In the genomic region with DNA sequence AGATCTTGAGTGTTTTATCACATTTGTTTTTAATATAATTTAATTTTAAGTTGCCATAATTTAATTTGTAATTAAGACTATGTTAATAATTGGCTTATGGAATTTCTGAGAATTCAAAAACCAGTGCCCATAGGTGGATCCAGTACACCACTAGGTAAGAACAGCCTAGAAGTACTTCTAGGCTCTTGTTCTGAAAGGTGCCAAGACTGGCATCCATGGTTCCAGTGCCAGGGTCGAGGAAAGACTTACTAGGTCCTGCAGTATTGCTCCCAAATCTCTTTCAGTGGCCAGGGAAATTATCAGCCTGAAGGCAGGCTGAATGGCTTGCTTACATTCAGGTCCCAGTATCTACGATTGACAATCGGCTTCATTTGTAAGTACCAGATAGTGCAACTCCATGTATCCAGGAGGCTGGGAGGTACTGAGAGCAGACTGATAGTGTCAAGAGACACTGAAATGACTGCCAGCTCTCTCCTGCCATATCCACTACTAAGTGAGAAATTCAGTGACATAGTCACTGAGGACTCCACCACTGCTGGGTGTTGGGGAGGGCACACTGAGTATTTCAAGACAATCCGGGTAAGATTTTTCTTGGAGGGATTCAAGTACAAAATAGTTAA, we compare ENCODE assay signal across 2 cellular contexts.
TF ChIP-seq lines count a peak whose summit lies in the region.

No MANE protein-coding gene starts in this region.

TF ChIP-seq in liver, 16 proteins besides CTCF, POLR2A, EP300 and RAD21:
- TF ChIP-seq REST (IDR thresholded peaks at IDR 0.05) (no peak), JUND (IDR thresholded peaks at IDR 0.05) (no peak), EGR1 (IDR thresholded peaks at IDR 0.05; ENCODE audit: low read depth in 2 of 2) (no peak), ZBTB33 (IDR thresholded peaks at IDR 0.05) (no peak), FOXA1 (IDR thresholded peaks at IDR 0.05) (no peak), HNF4G (IDR thresholded peaks at IDR 0.05) (no peak)
TF ChIP-seq in liver: peak in this region for 0.

TF ChIP-seq in HepG2, 621 proteins besides CTCF, POLR2A, EP300 and RAD21 (continued from another document):
- TF ChIP-seq, protein P1, sequence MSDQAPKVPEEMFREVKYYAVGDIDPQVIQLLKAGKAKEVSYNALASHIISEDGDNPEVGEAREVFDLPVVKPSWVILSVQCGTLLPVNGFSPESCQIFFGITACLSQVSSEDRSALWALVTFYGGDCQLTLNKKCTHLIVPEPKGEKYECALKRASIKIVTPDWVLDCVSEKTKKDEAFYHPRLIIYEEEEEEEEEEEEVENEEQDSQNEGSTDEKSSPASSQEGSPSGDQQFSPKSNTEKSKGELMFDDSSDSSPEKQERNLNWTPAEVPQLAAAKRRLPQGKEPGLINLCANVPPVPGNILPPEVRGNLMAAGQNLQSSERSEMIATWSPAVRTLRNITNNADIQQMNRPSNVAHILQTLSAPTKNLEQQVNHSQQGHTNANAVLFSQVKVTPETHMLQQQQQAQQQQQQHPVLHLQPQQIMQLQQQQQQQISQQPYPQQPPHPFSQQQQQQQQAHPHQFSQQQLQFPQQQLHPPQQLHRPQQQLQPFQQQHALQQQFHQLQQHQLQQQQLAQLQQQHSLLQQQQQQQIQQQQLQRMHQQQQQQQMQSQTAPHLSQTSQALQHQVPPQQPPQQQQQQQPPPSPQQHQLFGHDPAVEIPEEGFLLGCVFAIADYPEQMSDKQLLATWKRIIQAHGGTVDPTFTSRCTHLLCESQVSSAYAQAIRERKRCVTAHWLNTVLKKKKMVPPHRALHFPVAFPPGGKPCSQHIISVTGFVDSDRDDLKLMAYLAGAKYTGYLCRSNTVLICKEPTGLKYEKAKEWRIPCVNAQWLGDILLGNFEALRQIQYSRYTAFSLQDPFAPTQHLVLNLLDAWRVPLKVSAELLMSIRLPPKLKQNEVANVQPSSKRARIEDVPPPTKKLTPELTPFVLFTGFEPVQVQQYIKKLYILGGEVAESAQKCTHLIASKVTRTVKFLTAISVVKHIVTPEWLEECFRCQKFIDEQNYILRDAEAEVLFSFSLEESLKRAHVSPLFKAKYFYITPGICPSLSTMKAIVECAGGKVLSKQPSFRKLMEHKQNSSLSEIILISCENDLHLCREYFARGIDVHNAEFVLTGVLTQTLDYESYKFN (CRISPR knock-in tag; conservative IDR thresholded peaks at IDR 0.05), result no peak
- TF ChIP-seq NR2F2 (IDR thresholded peaks at IDR 0.05; ENCODE audit: borderline replicate concordance, low read depth), result no peak
- no peak for TF ChIP-seq ZBTB8A (CRISPR knock-in tag; IDR thresholded peaks at IDR 0.05; ENCODE audit: borderline replicate concordance, low read depth)
- no peak for TF ChIP-seq ZNF264 (CRISPR knock-in tag; IDR thresholded peaks at IDR 0.05)
- no peak for TF ChIP-seq ZBTB14 (CRISPR knock-in tag; IDR thresholded peaks at IDR 0.05)
- no peak for TF ChIP-seq ZNF549 (CRISPR knock-in tag; IDR thresholded peaks at IDR 0.05)
- TF ChIP-seq, protein P2, sequence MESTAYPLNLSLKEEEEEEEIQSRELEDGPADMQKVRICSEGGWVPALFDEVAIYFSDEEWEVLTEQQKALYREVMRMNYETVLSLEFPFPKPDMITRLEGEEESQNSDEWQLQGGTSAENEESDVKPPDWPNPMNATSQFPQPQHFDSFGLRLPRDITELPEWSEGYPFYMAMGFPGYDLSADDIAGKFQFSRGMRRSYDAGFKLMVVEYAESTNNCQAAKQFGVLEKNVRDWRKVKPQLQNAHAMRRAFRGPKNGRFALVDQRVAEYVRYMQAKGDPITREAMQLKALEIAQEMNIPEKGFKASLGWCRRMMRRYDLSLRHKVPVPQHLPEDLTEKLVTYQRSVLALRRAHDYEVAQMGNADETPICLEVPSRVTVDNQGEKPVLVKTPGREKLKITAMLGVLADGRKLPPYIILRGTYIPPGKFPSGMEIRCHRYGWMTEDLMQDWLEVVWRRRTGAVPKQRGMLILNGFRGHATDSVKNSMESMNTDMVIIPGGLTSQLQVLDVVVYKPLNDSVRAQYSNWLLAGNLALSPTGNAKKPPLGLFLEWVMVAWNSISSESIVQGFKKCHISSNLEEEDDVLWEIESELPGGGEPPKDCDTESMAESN (CRISPR knock-in tag; conservative IDR thresholded peaks at IDR 0.05), result no peak
- no peak for TF ChIP-seq ZNF652 (CRISPR knock-in tag; IDR thresholded peaks at IDR 0.05; ENCODE audit: borderline replicate concordance, low read depth)
- TF ChIP-seq SP4 (CRISPR knock-in tag; IDR thresholded peaks at IDR 0.05), result no peak
- no peak for TF ChIP-seq ZNF768 (CRISPR knock-in tag; IDR thresholded peaks at IDR 0.05)
- no peak for TF ChIP-seq SCMH1 (CRISPR knock-in tag; IDR thresholded peaks at IDR 0.05; ENCODE audit: borderline replicate concordance)
- TF ChIP-seq ZNF720 (CRISPR knock-in tag; IDR thresholded peaks at IDR 0.05), result no peak
